Comparison of ENCODE assay signal across 1 cellular context in genomic region chr12:3300833-3301401, GRCh38.
TF ChIP-seq lines count a peak whose summit lies in the region.

No MANE protein-coding gene starts in this region.

TF ChIP-seq in GM23338, 12 proteins besides CTCF, POLR2A, EP300 and RAD21 (continued from another document):
- TF ChIP-seq ZNF462 (CRISPR knock-in tag; IDR thresholded peaks at IDR 0.05), result no peak
- no peak for TF ChIP-seq STAT1 (IDR thresholded peaks at IDR 0.05; ENCODE audit: unreplicated experiment)
- no peak for TF ChIP-seq REST (IDR thresholded peaks at IDR 0.05; ENCODE audit: unreplicated experiment)
- no peak for TF ChIP-seq EZH2 (IDR thresholded peaks at IDR 0.05; ENCODE audit: low read depth, unreplicated experiment)
- no peak for TF ChIP-seq NANOG (IDR thresholded peaks at IDR 0.05; ENCODE audit: borderline replicate concordance)
- TF ChIP-seq JUNB (IDR thresholded peaks at IDR 0.05; ENCODE audit: unreplicated experiment), result no peak
- TF ChIP-seq ZNF331 (CRISPR knock-in tag; IDR thresholded peaks at IDR 0.05; ENCODE audit: low read depth), result no peak
- no peak for TF ChIP-seq ZNF114 (CRISPR knock-in tag; IDR thresholded peaks at IDR 0.05)
